2 cellular contexts compared by ENCODE assay signal in genomic region chr9:91741529-91741928, GRCh38.
TF ChIP-seq lines count a peak whose summit lies in the region.

No MANE protein-coding gene starts in this region.

TF ChIP-seq in SK-N-SH treated with all-trans-retinoic acid at 6 μM for 48 hours, 23 proteins besides CTCF, POLR2A, EP300 and RAD21 (continued from another document):
- TF ChIP-seq TSHZ2 (CRISPR knock-in tag; IDR thresholded peaks at IDR 0.05) (no peak), POU6F1 (CRISPR knock-in tag; IDR thresholded peaks at IDR 0.05; ENCODE audit: borderline replicate concordance, low read depth) (no peak), ZC3H10 (CRISPR knock-in tag; IDR thresholded peaks at IDR 0.05) (no peak), ZNF70 (CRISPR knock-in tag; IDR thresholded peaks at IDR 0.05) (no peak), RARB (CRISPR knock-in tag; IDR thresholded peaks at IDR 0.05) (no peak), ZNF565 (CRISPR knock-in tag; conservative IDR thresholded peaks at IDR 0.05; ENCODE audit: low read depth) (no peak), ISL1 (CRISPR knock-in tag; IDR thresholded peaks at IDR 0.05) (no peak)
- TF ChIP-seq, protein P1, sequence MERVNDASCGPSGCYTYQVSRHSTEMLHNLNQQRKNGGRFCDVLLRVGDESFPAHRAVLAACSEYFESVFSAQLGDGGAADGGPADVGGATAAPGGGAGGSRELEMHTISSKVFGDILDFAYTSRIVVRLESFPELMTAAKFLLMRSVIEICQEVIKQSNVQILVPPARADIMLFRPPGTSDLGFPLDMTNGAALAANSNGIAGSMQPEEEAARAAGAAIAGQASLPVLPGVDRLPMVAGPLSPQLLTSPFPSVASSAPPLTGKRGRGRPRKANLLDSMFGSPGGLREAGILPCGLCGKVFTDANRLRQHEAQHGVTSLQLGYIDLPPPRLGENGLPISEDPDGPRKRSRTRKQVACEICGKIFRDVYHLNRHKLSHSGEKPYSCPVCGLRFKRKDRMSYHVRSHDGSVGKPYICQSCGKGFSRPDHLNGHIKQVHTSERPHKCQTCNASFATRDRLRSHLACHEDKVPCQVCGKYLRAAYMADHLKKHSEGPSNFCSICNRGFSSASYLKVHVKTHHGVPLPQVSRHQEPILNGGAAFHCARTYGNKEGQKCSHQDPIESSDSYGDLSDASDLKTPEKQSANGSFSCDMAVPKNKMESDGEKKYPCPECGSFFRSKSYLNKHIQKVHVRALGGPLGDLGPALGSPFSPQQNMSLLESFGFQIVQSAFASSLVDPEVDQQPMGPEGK (CRISPR knock-in tag; IDR thresholded peaks at IDR 0.05; ENCODE audit: borderline replicate concordance) = no peak
TF ChIP-seq in SK-N-SH treated with all-trans-retinoic acid at 6 μM for 48 hours: peak in this region for 0.

TF ChIP-seq in SK-N-SH, 30 proteins besides CTCF, POLR2A, EP300 and RAD21 (continued from another document):
- TF ChIP-seq PBX3 (IDR thresholded peaks at IDR 0.05) = no peak
- no peak for TF ChIP-seq GATA2 (CRISPR knock-in tag; IDR thresholded peaks at IDR 0.05)
